In the genomic region with DNA sequence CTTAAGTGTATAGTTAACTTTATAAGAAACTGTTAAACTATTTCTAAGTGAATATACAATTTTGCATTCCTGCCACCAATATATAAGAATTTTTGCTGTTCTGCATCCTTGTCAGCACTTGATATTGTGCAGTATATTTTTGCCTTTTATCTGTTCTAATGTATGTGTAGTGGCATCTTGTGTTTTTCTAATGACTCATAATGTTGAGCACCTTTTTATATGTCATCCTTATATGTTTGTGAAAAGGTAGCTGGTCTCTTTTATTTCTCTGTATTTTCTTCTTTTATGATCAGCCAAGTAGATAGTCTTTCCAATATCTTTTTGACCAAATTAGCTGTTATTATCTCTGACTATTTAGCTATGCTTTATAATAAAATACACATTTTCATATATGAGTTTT, we compare ENCODE assay signal across 29 cellular contexts.
"Had no signal": no experiment of that assay in that cellular context is flagged by ENCODE, and none has a peak within 500 bp of the region (broad histone marks: within the 10 kb centered on the region; RNA-seq: fewer than 3 reads in every experiment).

No MANE protein-coding gene starts in this region.

- H3K27me3 ChIP-seq: brain microvascular endothelial cell, esophagus muscularis mucosa, foreskin keratinocyte, gastrocnemius medialis, heart right ventricle had no signal

- FAIRE-seq: astrocyte had no signal

- H3K27ac ChIP-seq: brain microvascular endothelial cell, esophagus muscularis mucosa, foreskin keratinocyte, gastrocnemius medialis, heart right ventricle, WERI-Rb-1 had no signal

- H3K36me3 ChIP-seq: brain microvascular endothelial cell, esophagus muscularis mucosa, gastrocnemius medialis, heart right ventricle, WERI-Rb-1 had no signal

- H3K9me3 ChIP-seq: esophagus muscularis mucosa, gastrocnemius medialis had no signal

- H3K4me1 ChIP-seq: esophagus muscularis mucosa, foreskin keratinocyte, gastrocnemius medialis had no signal

- ATAC-seq: activated CD4-positive, CD25-positive, alpha-beta regulatory T cell treated with anti-CD3 and anti-CD28 coated beads, Interleukin-2, amount 50 U/mL, for 24 hours; activated CD8-positive, alpha-beta T cell treated with anti-CD3 and anti-CD28 coated beads for 36 hours; activated T-cell treated with anti-CD3 and anti-CD28 coated beads, Interleukin-2, amount 50 U/mL, for 4 hours; activated T-helper 17 cell treated with anti-CD3 and anti-CD28 coated beads, Interleukin-2, amount 50 U/mL, for 72 hours; effector memory CD8-positive, alpha-beta T cell; foreskin keratinocyte; gastrocnemius medialis; heart right ventricle; T-helper 17 cell had no signal

- DNase-seq: activated B cell treated with CpG ODN at 0.5 μM for 24 hours; activated CD4-positive, alpha-beta T cell treated with anti-CD3 and anti-CD28 coated beads for 48 hours; activated CD4-positive, alpha-beta T cell treated with anti-CD3 and anti-CD28 coated beads, Interleukin-2, amount 50 U/mL, for 1 hour; activated CD4-positive, alpha-beta T cell treated with anti-CD3 and anti-CD28 coated beads, Interleukin-2, amount 50 U/mL, for 48 hours; activated CD8-positive, alpha-beta memory T cell treated with anti-CD3 and anti-CD28 coated beads for 24 hours; activated CD8-positive, alpha-beta T cell treated with anti-CD3 and anti-CD28 coated beads for 36 hours; activated effector memory CD4-positive, alpha-beta T cell treated with Interleukin-2 at 50 U/mL for 16 hours; activated gamma-delta T cell treated with Interleukin-2 at 50 U/mL for 16 hours; activated naive CD4-positive, alpha-beta T cell treated with anti-CD3 and anti-CD28 coated beads, Interleukin-2, amount 50 U/mL, for 16 hours; activated naive CD4-positive, alpha-beta T cell treated with Interleukin-2 at 50 U/mL for 16 hours; activated T-cell treated with anti-CD3 and anti-CD28 coated beads, Interleukin-2, amount 50 U/mL, for 4 hours; amniotic stem cell; anterior cingulate cortex; brain microvascular endothelial cell; caudate nucleus; cortex of kidney; dermis blood vessel endothelial cell; effector CD4-positive, alpha-beta T cell; effector memory CD8-positive, alpha-beta T cell; foreskin keratinocyte; gastrocnemius medialis; heart right ventricle; T-helper 17 cell; T1000; WERI-Rb-1 had no signal

- H3K4me3 ChIP-seq: esophagus muscularis mucosa, gastrocnemius medialis, heart right ventricle had no signal
